In genomic region chr12:46210835-46211439, GRCh38 we compare ENCODE assay signal across 11 cellular contexts. TPM values are rescaled to one million over a fixed set of nuclear protein-coding genes. Genes with fewer than 3 reads are reported as not detected.
DNase-seq lines count a peak whose midpoint lies in the region; ATAC-seq and TF ChIP-seq lines count a peak whose summit lies in the region.
"Had no signal": no experiment of that assay in that cellular context is flagged by ENCODE, and none has a peak within 500 bp of the region (broad histone marks: within the 10 kb centered on the region; RNA-seq: fewer than 3 reads in every experiment).

No MANE protein-coding gene starts in this region.

- POLR2A ChIA-PET in activated CD4-positive, alpha-beta memory T cell treated with anti-CD3 and anti-CD28 coated beads, Interleukin-2, amount 10 ng/mL, durations not matched to agents 7 days and 5 days (lab: Charles Lee): interaction anchor here (1.0 to 3.5 kb wide), 3 partner anchors 11 to 59 kb away, joined by 3 to 39 read pairs (median 5); partner anchors contain the start of gene SLC38A1

- in situ Hi-C loops in transverse colon (cut with MboI; ENCODE audit: low pct_ligation_motif_present in 1 of 4, low pct_unique_long_range_greater_than_20kb in 1 of 4, low sequenced_read_pairs in 3 of 4): loop anchor here in 1 of 4 donors (10.0 kb wide), 1 partner anchor 54 kb away; the partner anchor contains the start of gene SLC38A1

- peak overlapping the region; percentile 43 to 68 (median 52) for H3K27ac ChIP-seq in transverse colon

- CTCF ChIA-PET in activated CD4-positive, alpha-beta memory T cell treated with anti-CD3 and anti-CD28 coated beads, Interleukin-2, amount 10 ng/mL, durations not matched to agents 7 days and 5 days (lab: Charles Lee): no interaction called here

- ATAC-seq in left ventricle myocardium superior: peak; percentile 43
- no peak for ATAC-seq in HG02938 (IDR thresholded peaks at IDR 0.05; ENCODE audit: unreplicated experiment)

- no peaks in the 10 kb centered on the region for H3K9me3 ChIP-seq in transverse colon
- H3K9me3 ChIP-seq: HAP-1 had no signal

- peaks cover 0 to under 1% (median 0%) of the 10 kb centered on the region in 4 donors for H3K36me3 ChIP-seq in transverse colon

- intact Hi-C loops in left ventricle myocardium superior (cut with micrococcal nuclease): no loop called here
- intact Hi-C loops in transverse colon (cut with DNase I; ENCODE audit: low total_unique reads): no loop called here

- peaks cover 8 to 43% (median 18%) of the 10 kb centered on the region in 4 donors for H3K4me1 ChIP-seq in transverse colon

- H3K36me3 Mint-ChIP-seq in activated naive CD4-positive, alpha-beta T cell treated with anti-CD3 and anti-CD28 coated beads, Interleukin-2, amount 50 U/mL, for 24 hours: peaks cover 46% of the 10 kb centered on the region
- peaks cover 86% of the 10 kb centered on the region for H3K36me3 Mint-ChIP-seq in activated CD4-positive, alpha-beta memory T cell treated with anti-CD3 and anti-CD28 coated beads, Interleukin-2, amount 10 ng/mL, durations not matched to agents 7 days and 5 days (ENCODE audit: low read depth)
- peaks cover 70% of the 10 kb centered on the region for H3K36me3 Mint-ChIP-seq in nephron progenitor cell (ENCODE audit: low read depth)

- no peaks in the 10 kb centered on the region for H3K27me3 Mint-ChIP-seq in activated naive CD4-positive, alpha-beta T cell treated with anti-CD3 and anti-CD28 coated beads, Interleukin-2, amount 50 U/mL, for 24 hours
- H3K27me3 Mint-ChIP-seq in activated CD4-positive, alpha-beta memory T cell treated with anti-CD3 and anti-CD28 coated beads, Interleukin-2, amount 10 ng/mL, durations not matched to agents 7 days and 5 days: no peaks in the 10 kb centered on the region
- H3K27me3 Mint-ChIP-seq in nephron progenitor cell (ENCODE audit: low read depth, poor library complexity): no peaks in the 10 kb centered on the region

- peaks cover 98% of the 10 kb centered on the region for H3K4me1 Mint-ChIP-seq in activated naive CD4-positive, alpha-beta T cell treated with anti-CD3 and anti-CD28 coated beads, Interleukin-2, amount 50 U/mL, for 24 hours
- peaks cover 75% of the 10 kb centered on the region for H3K4me1 Mint-ChIP-seq in activated CD4-positive, alpha-beta memory T cell treated with anti-CD3 and anti-CD28 coated beads, Interleukin-2, amount 10 ng/mL, durations not matched to agents 7 days and 5 days
- H3K4me1 Mint-ChIP-seq in nephron progenitor cell: peaks cover 4% of the 10 kb centered on the region

- H3K27me3 ChIP-seq in transverse colon: no peaks in the 10 kb centered on the region

- TF ChIP-seq EP300 in transverse colon (IDR thresholded peaks at IDR 0.05; ENCODE audit: low read depth): no peak

- no peak for DNase-seq in activated naive CD4-positive, alpha-beta T cell treated with anti-CD3 and anti-CD28 coated beads, Interleukin-2, amount 50 U/mL, for 16 hours
- no peak for DNase-seq in activated CD4-positive, alpha-beta memory T cell treated with anti-CD3 and anti-CD28 coated beads, Interleukin-2, amount 10 ng/mL, durations not matched to agents 7 days and 5 days
- DNase-seq in left ventricle myocardium superior (no peak), transverse colon (no peak), OCI-M2 (lab: John Stamatoyannopoulos, UW; ENCODE audit: unreplicated experiment) (no peak), nephron progenitor cell (no peak)
- DNase-seq: kidney glomerular epithelial cell; stimulated activated CD4-positive, alpha-beta T cell treated with anti-CD3 and anti-CD28 coated beads, Interleukin-2, amount 100 ng/mL, for 48 hours had no signal

- TF ChIP-seq POLR2A in transverse colon (IDR thresholded peaks at IDR 0.05): no peak

- TF ChIP-seq CTCF in transverse colon (IDR thresholded peaks at IDR 0.05) (no peak), nephron progenitor cell (IDR thresholded peaks at IDR 0.05) (no peak)

- H3K4me3 ChIP-seq in transverse colon: no peak overlapping the region
- H3K4me3 ChIP-seq: HAP-1 had no signal

- 64 to 73% methylated on average over 4 to 6 of the region's 6 CpGs for WGBS in transverse colon (ENCODE audit: low coverage in 1 of 2), 2 donors

- H3K4me3 Mint-ChIP-seq in activated naive CD4-positive, alpha-beta T cell treated with anti-CD3 and anti-CD28 coated beads, Interleukin-2, amount 50 U/mL, for 24 hours: peak overlapping the region; percentile 83
- peak overlapping the region; percentile 4 for H3K4me3 Mint-ChIP-seq in activated CD4-positive, alpha-beta memory T cell treated with anti-CD3 and anti-CD28 coated beads, Interleukin-2, amount 10 ng/mL, durations not matched to agents 7 days and 5 days
- no peak overlapping the region for H3K4me3 Mint-ChIP-seq in nephron progenitor cell

- H3K27ac Mint-ChIP-seq in activated naive CD4-positive, alpha-beta T cell treated with anti-CD3 and anti-CD28 coated beads, Interleukin-2, amount 50 U/mL, for 24 hours: peak overlapping the region; percentile 100
- peak overlapping the region; percentile 73 for H3K27ac Mint-ChIP-seq in activated CD4-positive, alpha-beta memory T cell treated with anti-CD3 and anti-CD28 coated beads, Interleukin-2, amount 10 ng/mL, durations not matched to agents 7 days and 5 days
- no peak overlapping the region for H3K27ac Mint-ChIP-seq in nephron progenitor cell

- H3K9me3 Mint-ChIP-seq in activated naive CD4-positive, alpha-beta T cell treated with anti-CD3 and anti-CD28 coated beads, Interleukin-2, amount 50 U/mL, for 24 hours: no peaks in the 10 kb centered on the region
- no peaks in the 10 kb centered on the region for H3K9me3 Mint-ChIP-seq in activated CD4-positive, alpha-beta memory T cell treated with anti-CD3 and anti-CD28 coated beads, Interleukin-2, amount 10 ng/mL, durations not matched to agents 7 days and 5 days
- no peaks in the 10 kb centered on the region for H3K9me3 Mint-ChIP-seq in nephron progenitor cell

RNA-seq across cellular contexts. Expression of gene SLC38A1, which starts 57.9 kb away (rescaled TPM):
- 100 to 1,000 TPM; 209 to 214 TPM for total RNA-seq in activated CD4-positive, alpha-beta memory T cell treated with anti-CD3 and anti-CD28 coated beads, Interleukin-2, amount 10 ng/mL, durations not matched to agents 7 days and 5 days
- total RNA-seq in left ventricle myocardium superior (161 TPM), transverse colon (100 to 1,000 TPM in 3 of 4 donors, 10 to 100 TPM in 1; 36.8 to 139 (median 117) TPM)
